Comparison of ENCODE assay signal across 23 cellular contexts in the genomic region with DNA sequence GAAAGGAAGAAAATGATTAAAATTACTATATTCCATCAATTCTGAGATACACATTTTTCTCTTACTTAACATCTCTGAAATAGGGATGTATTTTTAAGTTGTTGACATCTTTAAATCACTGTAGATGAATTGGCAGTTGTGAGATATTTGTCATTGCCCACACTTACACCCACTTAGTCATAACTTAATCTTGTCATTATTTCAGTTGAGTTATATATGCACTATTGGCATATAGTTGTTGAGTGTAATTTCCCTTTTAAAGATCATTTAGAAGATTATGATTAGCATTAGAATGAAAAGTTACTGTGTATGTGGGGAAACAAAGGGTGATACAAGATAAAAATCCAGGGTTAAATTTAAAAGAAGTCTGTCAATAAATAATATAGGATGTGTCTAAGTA. TPM values are rescaled to one million over a fixed set of nuclear protein-coding genes. Genes with fewer than 3 reads are reported as not detected.
A peak's percentile ranks its signal among the peaks of the same experiment; 100 is the strongest.
DNase-seq lines count a peak whose midpoint lies in the region; ATAC-seq, FAIRE-seq and TF ChIP-seq lines count a peak whose summit lies in the region.
"Had no signal": no experiment of that assay in that cellular context is flagged by ENCODE, and none has a peak within 500 bp of the region (broad histone marks: within the 10 kb centered on the region; RNA-seq: fewer than 3 reads in every experiment).

No MANE protein-coding gene starts in this region.

- H3K4me1 ChIP-seq in breast epithelium (peaks cover 0 to 23% of the 10 kb centered on the region in 2 donors), Loucy (ENCODE audit: insufficient read depth, low read length, poor library complexity, severe bottlenecking) (peaks cover 38% of the 10 kb centered on the region), K562 (replicated peaks in 1 of 2; ENCODE audit: control insufficient read depth in 2 of 2, insufficient read depth in 2 of 2, low read length in 2 of 2) (peaks cover 6 to 7% of the 10 kb centered on the region in 2 experiments; a peak in 2 of 5 replicates), skeletal muscle satellite cell (ENCODE audit: control insufficient read depth, insufficient read depth, low read length) (peaks cover 23% of the 10 kb centered on the region), mesendoderm (ENCODE audit: control insufficient read depth, low read depth, low read length) (peaks cover 2% of the 10 kb centered on the region)

- H3K9me2 ChIP-seq in Loucy (replicated peaks; ENCODE audit: low read depth, low read length): no peaks in the 10 kb centered on the region

- no peak overlapping the region for H2BK15ac ChIP-seq in mesendoderm (replicated peaks; ENCODE audit: low read depth)

- H3K36me3 Mint-ChIP-seq in MCF 10A (ENCODE audit: insufficient read depth, unreplicated experiment): peaks cover 16% of the 10 kb centered on the region
- peaks cover 29% of the 10 kb centered on the region for H3K36me3 Mint-ChIP-seq in activated CD4-positive, alpha-beta memory T cell treated with anti-CD3 and anti-CD28 coated beads, Interleukin-2, amount 10 ng/mL, durations not matched to agents 7 days and 5 days (ENCODE audit: low read depth)

- H3K4me2 ChIP-seq in Loucy (ENCODE audit: low read depth, low read length, poor library complexity, severe bottlenecking): peak overlapping the region; percentile 93
- no peak overlapping the region for H3K4me2 ChIP-seq in K562 (ENCODE audit: insufficient read depth, low read length)
- peak overlapping the region; percentile 85 for H3K4me2 ChIP-seq in skeletal muscle satellite cell (ENCODE audit: low read length)
- H3K4me2 ChIP-seq in mesendoderm (ENCODE audit: low read length): no peak overlapping the region

- H3K4me3 Mint-ChIP-seq in MCF 10A (ENCODE audit: unreplicated experiment): peak overlapping the region; percentile 13
- no peak overlapping the region for H3K4me3 Mint-ChIP-seq in activated CD4-positive, alpha-beta memory T cell treated with anti-CD3 and anti-CD28 coated beads, Interleukin-2, amount 10 ng/mL, durations not matched to agents 7 days and 5 days
- H3K4me3 Mint-ChIP-seq: activated CD4-positive, alpha-beta memory T cell treated with anti-CD3 and anti-CD28 coated beads for 36 hours; CD8-positive, alpha-beta T cell had no signal

- no peak overlapping the region for H3K27ac Mint-ChIP-seq in MCF 10A (ENCODE audit: low read depth, unreplicated experiment)
- H3K27ac Mint-ChIP-seq in activated CD4-positive, alpha-beta memory T cell treated with anti-CD3 and anti-CD28 coated beads, Interleukin-2, amount 10 ng/mL, durations not matched to agents 7 days and 5 days: no peak overlapping the region
- H3K27ac Mint-ChIP-seq: activated CD4-positive, alpha-beta memory T cell treated with anti-CD3 and anti-CD28 coated beads for 36 hours had no signal

- in situ Hi-C loops in K562 (cut with MboI): loop anchor here (25.0 kb wide), 1 partner anchor 1394 kb away; a partner anchor contains a TSS

- no peak overlapping the region for H4K5ac ChIP-seq in mesendoderm (ENCODE audit: low read length)

- no peak overlapping the region for H3K27ac ChIP-seq in breast epithelium
- H3K27ac ChIP-seq in K562 (ENCODE audit: extremely low read depth, low read depth, low read length): no peak overlapping the region
- no peak overlapping the region for H3K27ac ChIP-seq in mesendoderm (ENCODE audit: low read depth, low read length)
- H3K27ac ChIP-seq: left ventricle myocardium inferior, thoracic aorta, VCaP had no signal

- H3K36me3 ChIP-seq in breast epithelium (no peaks in the 10 kb centered on the region), Loucy (ENCODE audit: insufficient read depth, low read length) (no peaks in the 10 kb centered on the region), K562 (ENCODE audit: control insufficient read depth, insufficient read depth, low read length) (peaks cover 17% of the 10 kb centered on the region; the same call in 2 of the 3 replicates), skeletal muscle satellite cell (ENCODE audit: insufficient read depth, low read length) (no peaks in the 10 kb centered on the region), mesendoderm (ENCODE audit: control insufficient read depth, insufficient read depth, low read length) (no peaks in the 10 kb centered on the region)
- H3K36me3 ChIP-seq: thoracic aorta had no signal

- no peak for ATAC-seq in K562
- ATAC-seq: CD8-positive, alpha-beta T cell had no signal

- H3K23ac ChIP-seq in mesendoderm (ENCODE audit: low read length): no peak overlapping the region

- TF ChIP-seq POLR2A in breast epithelium (IDR thresholded peaks at IDR 0.05) (no peak), K562 (conservative IDR thresholded peaks at IDR 0.05) (no peak)

- H2AFZ ChIP-seq in Loucy (ENCODE audit: low read length) (no peak overlapping the region), K562 (ENCODE audit: low read depth, low read length) (no peak overlapping the region)

- H4K20me1 ChIP-seq in Loucy (ENCODE audit: insufficient read depth, low read length, poor library complexity, severe bottlenecking) (peaks cover 24% of the 10 kb centered on the region), K562 (replicated peaks; ENCODE audit: control insufficient read depth, insufficient read depth, low read length) (no peaks in the 10 kb centered on the region)

- POLR2A ChIA-PET in MCF 10A (lab: Yijun Ruan, JAX) (no interaction called here), K562 (lab: Yijun Ruan, JAX) (interaction anchor here (0.6 kb wide), 1 partner anchor 1590 kb away, joined by 3 read pairs; no protein-coding TSS in a partner anchor)
- POLR2A ChIA-PET in activated CD4-positive, alpha-beta memory T cell treated with anti-CD3 and anti-CD28 coated beads, Interleukin-2, amount 10 ng/mL, durations not matched to agents 7 days and 5 days (lab: Charles Lee): no interaction called here

- H2BK5ac ChIP-seq in mesendoderm (ENCODE audit: low read length): no peak overlapping the region

- no peak overlapping the region for H4K8ac ChIP-seq in mesendoderm (ENCODE audit: low read depth, low read length)

- H3K56ac ChIP-seq in mesendoderm (ENCODE audit: low read length): no peak overlapping the region

- DNase-seq in MCF 10A (ENCODE audit: unreplicated experiment): no peak
- DNase-seq in breast epithelium (ENCODE audit: low spot score in 2 of 2): no peak
- no peak for DNase-seq in K562 (ENCODE audit: extremely low read depth in 1 of 4, low spot score in 3 of 4)
- DNase-seq in activated CD4-positive, alpha-beta memory T cell treated with anti-CD3 and anti-CD28 coated beads, Interleukin-2, amount 10 ng/mL, durations not matched to agents 7 days and 5 days: no peak
- DNase-seq in CD1c-positive myeloid dendritic cell (ENCODE audit: extremely low spot score): no peak
- DNase-seq in mesendoderm: no peak
- DNase-seq: activated CD4-positive, alpha-beta memory T cell treated with anti-CD3 and anti-CD28 coated beads for 36 hours; CD8-positive, alpha-beta T cell; central memory CD4-positive, alpha-beta T cell; left ventricle myocardium inferior; NCI-H1105 treated with DMSO at 0.1 percent for 48 hours; NCI-H524 treated with DMSO at 0.1 percent for 48 hours; nucleus accumbens; Right ventricle myocardium superior had no signal

- no peak for FAIRE-seq in K562 (lab: Jason Lieb, UNC)

- TF ChIP-seq EP300 in K562 (IDR thresholded peaks at IDR 0.05; ENCODE audit: low read length): no peak

- H2BK120ac ChIP-seq in mesendoderm (ENCODE audit: low read depth, low read length): no peak overlapping the region

- no peaks in the 10 kb centered on the region for H3K27me3 Mint-ChIP-seq in MCF 10A (ENCODE audit: insufficient read depth, unreplicated experiment)
- H3K27me3 Mint-ChIP-seq in activated CD4-positive, alpha-beta memory T cell treated with anti-CD3 and anti-CD28 coated beads, Interleukin-2, amount 10 ng/mL, durations not matched to agents 7 days and 5 days: no peaks in the 10 kb centered on the region
- H3K27me3 Mint-ChIP-seq: activated CD4-positive, alpha-beta memory T cell treated with anti-CD3 and anti-CD28 coated beads for 36 hours had no signal

- intact Hi-C loops in MCF 10A (cut with micrococcal nuclease): no loop called here
- intact Hi-C loops in breast epithelium (cut with DNase I; ENCODE audit: low total_unique reads): no loop called here
- intact Hi-C loops in K562 (cut with micrococcal nuclease): loop anchor here (5.0 kb wide), 1 partner anchor 1404 kb away; a partner anchor contains a TSS

- TF ChIP-seq CTCF in MCF 10A (IDR thresholded peaks at IDR 0.05; ENCODE audit: unreplicated experiment): no peak
- no peak for TF ChIP-seq CTCF in breast epithelium (IDR thresholded peaks at IDR 0.05)
- TF ChIP-seq CTCF in Loucy (conservative IDR thresholded peaks at IDR 0.05; ENCODE audit: low read length): no peak
- no peak for TF ChIP-seq CTCF in K562 (IDR thresholded peaks at IDR 0.05 in 2 of 3, conservative IDR thresholded peaks at IDR 0.05 in 1 of 3; ENCODE audit: insufficient read depth in 2 of 3, low read depth in 1 of 3, low read length in 3 of 3)

- no peaks in the 10 kb centered on the region for H3K9me3 Mint-ChIP-seq in MCF 10A (ENCODE audit: unreplicated experiment)
- H3K9me3 Mint-ChIP-seq in activated CD4-positive, alpha-beta memory T cell treated with anti-CD3 and anti-CD28 coated beads, Interleukin-2, amount 10 ng/mL, durations not matched to agents 7 days and 5 days: no peaks in the 10 kb centered on the region
- H3K9me3 Mint-ChIP-seq: CD8-positive, alpha-beta T cell had no signal

- CTCF ChIA-PET in MCF 10A (lab: Yijun Ruan, JAX): no interaction called here
- CTCF ChIA-PET in K562 (lab: Yijun Ruan, JAX; ENCODE audit: low intra/inter-chr PET ratio): no interaction called here
- CTCF ChIA-PET in activated CD4-positive, alpha-beta memory T cell treated with anti-CD3 and anti-CD28 coated beads, Interleukin-2, amount 10 ng/mL, durations not matched to agents 7 days and 5 days (lab: Charles Lee): no interaction called here

- H3K4me3 ChIP-seq in breast epithelium (no peak overlapping the region), Loucy (ENCODE audit: low read length, poor library complexity, severe bottlenecking) (peak overlapping the region; percentile 92), K562 (no peak overlapping the region), skeletal muscle satellite cell (ENCODE audit: low read length) (no peak overlapping the region), mesendoderm (ENCODE audit: low read length) (no peak overlapping the region)
- H3K4me3 ChIP-seq: left ventricle myocardium inferior had no signal

- H3K79me2 ChIP-seq in Loucy (ENCODE audit: insufficient read depth, low read length): peaks cover 77% of the 10 kb centered on the region
- H3K79me2 ChIP-seq in K562 (ENCODE audit: control insufficient read depth, insufficient read depth, low read length): peaks cover 90% of the 10 kb centered on the region
- peaks cover 21% of the 10 kb centered on the region for H3K79me2 ChIP-seq in mesendoderm (ENCODE audit: control insufficient read depth, insufficient read depth, low read length)

- no peak overlapping the region for H3K18ac ChIP-seq in mesendoderm (ENCODE audit: low read length)

- no peak for TF ChIP-seq RAD21 in K562 (CRISPR knock-in tag; conservative IDR thresholded peaks at IDR 0.05 in 1 of 2, IDR thresholded peaks at IDR 0.05 in 1 of 2)

- H3K4ac ChIP-seq in mesendoderm (ENCODE audit: low read depth, low read length): no peak overlapping the region

- peak overlapping the region; percentile 89 for H3K9ac ChIP-seq in Loucy (ENCODE audit: low read depth, low read length, poor library complexity, severe bottlenecking)
- H3K9ac ChIP-seq in K562 (ENCODE audit: insufficient read depth in 1 of 2, low read depth in 2 of 2, low read length in 2 of 2): no peak overlapping the region
- H3K9ac ChIP-seq in skeletal muscle satellite cell (ENCODE audit: low read depth, low read length): no peak overlapping the region
- no peak overlapping the region for H3K9ac ChIP-seq in mesendoderm (ENCODE audit: low read length)

- H3K9me3 ChIP-seq in breast epithelium: no peaks in the 10 kb centered on the region
- no peaks in the 10 kb centered on the region for H3K9me3 ChIP-seq in Loucy (ENCODE audit: insufficient read depth, low read depth, low read length)
- H3K9me3 ChIP-seq in K562 (replicated peaks; ENCODE audit: control insufficient read depth, insufficient read depth, low read depth, low read length): no peaks in the 10 kb centered on the region
- H3K9me3 ChIP-seq in skeletal muscle satellite cell (replicated peaks; ENCODE audit: low read length): no peaks in the 10 kb centered on the region
- H3K9me3 ChIP-seq: left ventricle myocardium inferior, thoracic aorta had no signal

- no peak overlapping the region for H2AK5ac ChIP-seq in mesendoderm (ENCODE audit: low read length)

- peaks cover 11% of the 10 kb centered on the region for H3K79me1 ChIP-seq in mesendoderm (ENCODE audit: low read length)

- no peaks in the 10 kb centered on the region for H3F3A ChIP-seq in Loucy (ENCODE audit: low read depth)

- H3K27me3 ChIP-seq in breast epithelium (no peaks in the 10 kb centered on the region), Loucy (ENCODE audit: insufficient read depth, low read length, poor library complexity, severe bottlenecking) (no peaks in the 10 kb centered on the region), K562 (ENCODE audit: control insufficient read depth in 2 of 2, insufficient read depth in 2 of 2, low read length in 2 of 2) (no peaks in the 10 kb centered on the region), skeletal muscle satellite cell (ENCODE audit: control insufficient read depth, insufficient read depth, low read length) (no peaks in the 10 kb centered on the region), mesendoderm (ENCODE audit: insufficient read depth, low read length, poor library complexity) (no peaks in the 10 kb centered on the region)

- H3K4me1 Mint-ChIP-seq in MCF 10A (ENCODE audit: insufficient read depth, unreplicated experiment): peaks cover 19% of the 10 kb centered on the region
- peaks cover 37% of the 10 kb centered on the region for H3K4me1 Mint-ChIP-seq in activated CD4-positive, alpha-beta memory T cell treated with anti-CD3 and anti-CD28 coated beads, Interleukin-2, amount 10 ng/mL, durations not matched to agents 7 days and 5 days

- no peaks in the 10 kb centered on the region for H3K9me1 ChIP-seq in K562 (ENCODE audit: control insufficient read depth, insufficient read depth, low read length)

- no TSS peak for BruUV-seq in MCF 10A (replicated peaks; lab: Mats Ljungman, UMichigan)
- no TSS peak for BruUV-seq in K562 (replicated peaks; lab: Mats Ljungman, UMichigan)

RNA-seq across cellular contexts. Expression of a gene that starts 2.2 kb away (rescaled TPM):
- total RNA-seq in MCF 10A (2022) (103 and 126 TPM in 2 replicates), breast epithelium (10 to 100 TPM; 25.3 to 34.4 (median 28.2) TPM), K562 (2014; rRNA removed) (28.7 and 39.9 TPM in 2 replicates), K562 (2014; rRNA removed; fragmentation: Illumina TruSeq; extraction: Trizol) (71.5 and 98.0 TPM in 2 replicates), K562 (2015; rRNA removed; fragmentation: Illumina TruSeq; extraction: Trizol) (42.9 and 48.7 TPM in 2 replicates), K562 (2021) (65.9 and 70.1 TPM in 2 replicates)
- 5.0 and 25.9 TPM in 2 replicates for total RNA-seq in K562 (2011; cell fraction: chromatin; rRNA removed; ENCODE audit: low replicate concordance)
- total RNA-seq in K562 (2011; cell fraction: nucleolus; rRNA removed): 3.0 and 4.1 TPM in 2 replicates
- 7.5 and 13.0 TPM in 2 replicates for total RNA-seq in K562 (2011; cell fraction: nucleoplasm; rRNA removed)
- polyA plus RNA-seq in K562 (2011; rRNA removed) (43.0 and 59.8 TPM in 2 replicates), K562 (2014; fragmentation: Illumina TruSeq; extraction: Trizol) (74.3 and 89.1 TPM in 2 replicates), K562 (2014; fragmentation: Nextera tagmentation; extraction: Ambion mirVana) (100 to 1,000 TPM; 128 to 141 TPM), K562 (2014; rRNA removed) (60.3 and 60.4 TPM in 2 replicates)
- polyA plus RNA-seq in K562 (2011; cell fraction: cytosol; rRNA removed): 3.7 and 10.7 TPM in 2 replicates
- polyA plus RNA-seq in K562 (2011; cell fraction: nucleus; rRNA removed): 10.3 and 21.6 TPM in 2 replicates
- polyA plus RNA-seq in K562 (2012): 51.3 and 68.3 TPM in 2 replicates
- 19.7 and 23.7 TPM in 2 replicates for polyA minus RNA-seq in K562 (2011; rRNA and poly(A)+ RNA removed)
- 13.6 TPM in 2 replicates for polyA minus RNA-seq in K562 (2011; cell fraction: cytosol; rRNA and poly(A)+ RNA removed)
- polyA minus RNA-seq in K562 (2011; cell fraction: nucleus; rRNA and poly(A)+ RNA removed): 5.3 and 9.7 TPM in 2 replicates
- 25.1 and 27.6 TPM in 2 replicates for total RNA-seq in skeletal muscle satellite cell (2012; rRNA removed)
- 10 to 100 TPM; 49.5 to 52.4 TPM for total RNA-seq in activated CD4-positive, alpha-beta memory T cell treated with anti-CD3 and anti-CD28 coated beads, Interleukin-2, amount 10 ng/mL, durations not matched to agents 7 days and 5 days
- 82.2 TPM for polyA plus RNA-seq in mesendoderm (2013, experiment 1 of 2)
- 84.6 TPM for polyA plus RNA-seq in mesendoderm (2013, experiment 2 of 2)

RNA-seq across cellular contexts. Expression of a gene that starts 2.5 kb away (rescaled TPM):
- 27.8 and 33.2 TPM in 2 replicates for total RNA-seq in MCF 10A (2022)
- 10 to 100 TPM; 46.9 to 82.3 (median 57.0) TPM for total RNA-seq in breast epithelium
- 91.7 and 171 TPM in 2 replicates for total RNA-seq in K562 (2011; cell fraction: chromatin; rRNA removed; ENCODE audit: low replicate concordance)
- total RNA-seq in K562 (2011; cell fraction: nucleolus; rRNA removed): 55.7 and 67.0 TPM in 2 replicates
- 69.7 and 80.2 TPM in 2 replicates for total RNA-seq in K562 (2011; cell fraction: nucleoplasm; rRNA removed)
- total RNA-seq in K562 (2014; rRNA removed): 16.0 and 16.2 TPM in 2 replicates
- total RNA-seq in K562 (2014; rRNA removed; fragmentation: Illumina TruSeq; extraction: Trizol): 20.9 and 22.4 TPM in 2 replicates
- 20.1 and 22.9 TPM in 2 replicates for total RNA-seq in K562 (2015; rRNA removed; fragmentation: Illumina TruSeq; extraction: Trizol)
- 23.8 and 23.9 TPM in 2 replicates for total RNA-seq in K562 (2021)
- polyA plus RNA-seq in K562 (2011; rRNA removed): 21.7 and 26.6 TPM in 2 replicates
- 9.0 and 10.9 TPM in 2 replicates for polyA plus RNA-seq in K562 (2011; cell fraction: cytosol; rRNA removed)
- polyA plus RNA-seq in K562 (2011; cell fraction: nucleus; rRNA removed): 55.6 and 61.3 TPM in 2 replicates
- 9.5 and 10.2 TPM in 2 replicates for polyA plus RNA-seq in K562 (2012)
- polyA plus RNA-seq in K562 (2014; fragmentation: Illumina TruSeq; extraction: Trizol): 9.1 and 11.3 TPM in 2 replicates
- 10 to 100 TPM in 1 of 2 experiments, 1 to 10 TPM in 1; 5.3 to 11.1 TPM for polyA plus RNA-seq in K562 (2014; fragmentation: Nextera tagmentation; extraction: Ambion mirVana)
- polyA plus RNA-seq in K562 (2014; rRNA removed): 10.6 and 15.7 TPM in 2 replicates
- 66.3 and 82.8 TPM in 2 replicates for polyA minus RNA-seq in K562 (2011; rRNA and poly(A)+ RNA removed)
- polyA minus RNA-seq in K562 (2011; cell fraction: cytosol; rRNA and poly(A)+ RNA removed): 11.5 and 12.3 TPM in 2 replicates
- polyA minus RNA-seq in K562 (2011; cell fraction: nucleus; rRNA and poly(A)+ RNA removed): 160 and 215 TPM in 2 replicates
- total RNA-seq in skeletal muscle satellite cell (2012; rRNA removed): 23.2 and 33.0 TPM in 2 replicates
- 10 to 100 TPM; 25.4 to 26.8 TPM for total RNA-seq in activated CD4-positive, alpha-beta memory T cell treated with anti-CD3 and anti-CD28 coated beads, Interleukin-2, amount 10 ng/mL, durations not matched to agents 7 days and 5 days
- 6.6 TPM for polyA plus RNA-seq in mesendoderm (2013, experiment 1 of 2)
- polyA plus RNA-seq in mesendoderm (2013, experiment 2 of 2): 6.2 TPM

RNA-seq across cellular contexts. Expression of a gene that starts 50.1 kb away (rescaled TPM):
- total RNA-seq in MCF 10A (2022): not detected in 2 replicates
- not detected for total RNA-seq in breast epithelium
- total RNA-seq in K562 (2011; cell fraction: chromatin; rRNA removed; ENCODE audit: low replicate concordance): not detected in 2 replicates
- not detected in 2 replicates for total RNA-seq in K562 (2011; cell fraction: nucleolus; rRNA removed)
- total RNA-seq in K562 (2011; cell fraction: nucleoplasm; rRNA removed): not detected in 2 replicates
- not detected in 2 replicates for total RNA-seq in K562 (2014; rRNA removed)
- total RNA-seq in K562 (2014; rRNA removed; fragmentation: Illumina TruSeq; extraction: Trizol): not detected in 2 replicates
- total RNA-seq in K562 (2015; rRNA removed; fragmentation: Illumina TruSeq; extraction: Trizol): not detected in 2 replicates
- not detected in 2 replicates for total RNA-seq in K562 (2021)
- polyA plus RNA-seq in K562 (2011; rRNA removed): not detected in 2 replicates
- polyA plus RNA-seq in K562 (2011; cell fraction: cytosol; rRNA removed): not detected in 2 replicates
- polyA plus RNA-seq in K562 (2011; cell fraction: nucleus; rRNA removed): not detected in 2 replicates
- polyA plus RNA-seq in K562 (2012): not detected in 2 replicates
- polyA plus RNA-seq in K562 (2014; fragmentation: Illumina TruSeq; extraction: Trizol): not detected in 2 replicates
- not detected for polyA plus RNA-seq in K562 (2014; fragmentation: Nextera tagmentation; extraction: Ambion mirVana)
- not detected in 2 replicates for polyA plus RNA-seq in K562 (2014; rRNA removed)
- not detected in 2 replicates for polyA minus RNA-seq in K562 (2011; rRNA and poly(A)+ RNA removed)
- not detected in 2 replicates for polyA minus RNA-seq in K562 (2011; cell fraction: cytosol; rRNA and poly(A)+ RNA removed)
- polyA minus RNA-seq in K562 (2011; cell fraction: nucleus; rRNA and poly(A)+ RNA removed): not detected in 2 replicates
- total RNA-seq in skeletal muscle satellite cell (2012; rRNA removed): not detected in 2 replicates
- not detected for total RNA-seq in activated CD4-positive, alpha-beta memory T cell treated with anti-CD3 and anti-CD28 coated beads, Interleukin-2, amount 10 ng/mL, durations not matched to agents 7 days and 5 days
- not detected for polyA plus RNA-seq in mesendoderm (2013, experiment 1 of 2)
- not detected for polyA plus RNA-seq in mesendoderm (2013, experiment 2 of 2)
- total RNA-seq: activated CD4-positive, alpha-beta memory T cell treated with anti-CD3 and anti-CD28 coated beads for 36 hours; CD8-positive, alpha-beta T cell; HT-29; left ventricle myocardium inferior; LHCN-M2; renal cortical epithelial cell; Right ventricle myocardium superior; T-helper 1 cell treated with Interleukin-12 subunit alpha and Interleukin-12 subunit beta and Interleukin-4 antibody, amounts not matched to agents 30 ng/mL and 1 ng/mL, for 36 hours; thoracic aorta had no signal
- polyA plus RNA-seq: AG04450 had no signal

Comparison
In these comparisons a context has a peak if more than half of its experiments do, and no peak if none do; other contexts are left out.
1. H3K4me2 ChIP-seq: peak in Loucy (single experiment) and skeletal muscle satellite cell (single experiment); none in K562 (single experiment) and mesendoderm (single experiment).